In the genomic region with DNA sequence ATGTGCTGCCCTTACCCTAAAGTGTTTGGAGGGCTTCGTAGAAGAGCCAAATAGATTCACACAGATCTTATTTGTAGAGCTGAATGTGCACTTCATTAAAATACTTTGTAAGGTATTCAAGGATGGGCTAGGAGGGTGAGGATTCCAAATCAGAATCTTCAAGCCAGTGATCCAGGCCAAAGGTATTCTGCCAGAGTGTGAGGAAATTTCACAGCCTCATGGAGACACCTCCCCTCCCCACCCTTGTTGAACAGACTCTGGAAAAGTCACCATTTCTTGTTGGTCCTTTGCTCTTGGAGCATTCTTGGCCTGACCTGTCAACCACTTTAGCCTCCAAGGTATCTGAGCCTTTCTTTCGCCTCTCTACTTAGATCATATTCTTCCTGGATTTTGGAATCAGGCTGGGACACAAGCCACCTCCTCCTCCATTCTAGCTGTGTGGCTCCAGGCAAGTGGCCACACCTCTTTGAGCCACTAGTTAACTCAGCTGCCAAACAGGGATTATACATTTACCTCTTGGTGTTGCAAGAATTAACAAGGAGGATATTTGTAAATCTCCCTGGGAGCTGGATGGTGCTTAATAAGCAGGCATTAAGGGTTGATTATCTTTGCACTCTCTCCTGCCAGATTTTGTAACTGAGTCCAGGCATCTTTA, we compare ENCODE assay signal across 22 cellular contexts.
DNase-seq lines count a peak whose midpoint lies in the region; ATAC-seq and TF ChIP-seq lines count a peak whose summit lies in the region.
"Had no signal": no experiment of that assay in that cellular context is flagged by ENCODE, and none has a peak within 500 bp of the region (broad histone marks: within the 10 kb centered on the region; RNA-seq: fewer than 3 reads in every experiment).

No MANE protein-coding gene starts in this region.

- no peak overlapping the region for H3K18ac ChIP-seq in neuronal stem cell (ENCODE audit: low read length)

- H3K4ac ChIP-seq in neuronal stem cell (ENCODE audit: low read length): no peak overlapping the region

- no peak overlapping the region for H2BK5ac ChIP-seq in neuronal stem cell (ENCODE audit: low read length)

- DNase-seq in A673 (ENCODE audit: low spot score) (peak; percentile 9), HuH-7.5 (ENCODE audit: low spot score) (peak; percentile 46), kidney glomerular epithelial cell (lab: John Stamatoyannopoulos, UW) (peak; percentile 22), neuronal stem cell (ENCODE audit: low spot score) (no peak), vagina (ENCODE audit: extremely low spot score in 2 of 2) (no peak), NCI-H2196 (lab: John Stamatoyannopoulos, UW; ENCODE audit: unreplicated experiment) (no peak)
- no peak for DNase-seq in activated T-helper 2 cell treated with anti-CD3 and anti-CD28 coated beads, Interferon-gamma antibody, Interleukin-2, Interleukin-4, amounts not matched to agents 10 μg/mL and 5 μg/mL and 100 μg/mL, durations not matched to agents 14 hours and 24 hours and 36 hours (ENCODE audit: low spot score)
- DNase-seq: activated CD4-positive, CD25-positive, alpha-beta regulatory T cell; activated T-cell treated with anti-CD3 and anti-CD28 coated beads, Interleukin-2, amount 50 U/mL, for 72 hours; CD8-positive, alpha-beta T cell; NCI-H2081 treated with DMSO at 0.1 percent for 48 hours; NCI-H526 treated with DMSO at 0.1 percent for 48 hours; psoas muscle; SIG-M5; stimulated activated CD4-positive, alpha-beta T cell treated with anti-CD3 and anti-CD28 coated beads, Interleukin-15, amount 100 ng/mL, for 24 hours had no signal

- no peaks in the 10 kb centered on the region for H3K36me3 ChIP-seq in A673 (ENCODE audit: insufficient read depth, low read length, poor library complexity, severe bottlenecking)
- H3K36me3 ChIP-seq in neuronal stem cell (replicated peaks in 1 of 2; ENCODE audit: control insufficient read depth in 2 of 2, insufficient read depth in 2 of 2, low read length in 2 of 2): no peaks in the 10 kb centered on the region
- H3K36me3 ChIP-seq in vagina: no peaks in the 10 kb centered on the region
- H3K36me3 ChIP-seq: tibial nerve had no signal

- H3K27me3 Mint-ChIP-seq in activated T-helper 2 cell treated with anti-CD3 and anti-CD28 coated beads, Interferon-gamma antibody, Interleukin-2, Interleukin-4, amounts not matched to agents 10 μg/mL and 5 μg/mL and 100 μg/mL, durations not matched to agents 14 hours and 24 hours and 36 hours (ENCODE audit: low read depth): no peaks in the 10 kb centered on the region
- H3K27me3 Mint-ChIP-seq: activated naive CD8-positive, alpha-beta T cell; stimulated activated memory B cell treated with anti-CD40 and anti-IgM and Interleukin-4, amounts not matched to agents 10 μg/mL and 1 μg/mL and 100 μg/mL, for 72 hours had no signal

- POLR2A ChIA-PET in A673 (lab: Charles Lee; ENCODE audit: low non-redundant PET): no interaction called here

- no peak overlapping the region for H3K14ac ChIP-seq in neuronal stem cell (ENCODE audit: low read length)

- intact Hi-C loops in A673 (cut with micrococcal nuclease; ENCODE audit: unreplicated experiment) (no loop called here), vagina (cut with DNase I) (no loop called here)
- intact Hi-C loops in activated T-helper 2 cell treated with anti-CD3 and anti-CD28 coated beads, Interferon-gamma antibody, Interleukin-2, Interleukin-4, amounts not matched to agents 10 μg/mL and 5 μg/mL and 100 μg/mL, durations not matched to agents 14 hours and 24 hours and 36 hours (cut with micrococcal nuclease): no loop called here

- H3K4me1 ChIP-seq in A673 (ENCODE audit: insufficient read depth, low read length, poor library complexity, severe bottlenecking) (no peaks in the 10 kb centered on the region), neuronal stem cell (ENCODE audit: control insufficient read depth in 2 of 2, insufficient read depth in 1 of 2, low read depth in 1 of 2, low read length in 2 of 2) (peaks cover 7 to 16% of the 10 kb centered on the region in 2 donors), vagina (peaks cover 24% of the 10 kb centered on the region)
- H3K4me1 ChIP-seq: psoas muscle had no signal

- H2BK120ac ChIP-seq in neuronal stem cell (ENCODE audit: low read depth, low read length): no peak overlapping the region

- no peak overlapping the region for H3K4me3 Mint-ChIP-seq in activated T-helper 2 cell treated with anti-CD3 and anti-CD28 coated beads, Interferon-gamma antibody, Interleukin-2, Interleukin-4, amounts not matched to agents 10 μg/mL and 5 μg/mL and 100 μg/mL, durations not matched to agents 14 hours and 24 hours and 36 hours (ENCODE audit: low read depth)
- H3K4me3 Mint-ChIP-seq: activated naive CD8-positive, alpha-beta T cell; activated T-cell treated with anti-CD3 and anti-CD28 coated beads, Interleukin-2, amount 50 U/mL, for 72 hours; CD8-positive, alpha-beta T cell; natural killer cell treated with Interleukin-12 subunit alpha and Interleukin-12 subunit beta and Interleukin-15 and Interleukin-18, amount 100 ng/mL, for 72 hours; stimulated activated memory B cell treated with anti-CD40 and anti-IgM and Interleukin-4, amounts not matched to agents 10 μg/mL and 1 μg/mL and 100 μg/mL, for 72 hours had no signal

- no peak overlapping the region for H4K91ac ChIP-seq in neuronal stem cell (ENCODE audit: low read depth, low read length, poor library complexity)

- H3K9me3 Mint-ChIP-seq in activated T-helper 2 cell treated with anti-CD3 and anti-CD28 coated beads, Interferon-gamma antibody, Interleukin-2, Interleukin-4, amounts not matched to agents 10 μg/mL and 5 μg/mL and 100 μg/mL, durations not matched to agents 14 hours and 24 hours and 36 hours: no peaks in the 10 kb centered on the region
- H3K9me3 Mint-ChIP-seq: natural killer cell treated with Interleukin-12 subunit alpha and Interleukin-12 subunit beta and Interleukin-15 and Interleukin-18, amount 100 ng/mL, for 72 hours; stimulated activated memory B cell treated with anti-CD40 and anti-IgM and Interleukin-4, amounts not matched to agents 10 μg/mL and 1 μg/mL and 100 μg/mL, for 72 hours had no signal

- no peak overlapping the region for H3K4me3 ChIP-seq in A673 (ENCODE audit: low read depth, low read length, poor library complexity, severe bottlenecking)
- no peak overlapping the region for H3K4me3 ChIP-seq in neuronal stem cell (ENCODE audit: low read length in 2 of 2)
- no peak overlapping the region for H3K4me3 ChIP-seq in vagina
- H3K4me3 ChIP-seq: K562, psoas muscle, tibial nerve had no signal

- TF ChIP-seq POLR2A in vagina (IDR thresholded peaks at IDR 0.05): no peak

- no peaks in the 10 kb centered on the region for H3K27me3 ChIP-seq in A673 (replicated peaks; ENCODE audit: insufficient read depth, low read depth, low read length, poor library complexity)
- H3K27me3 ChIP-seq in neuronal stem cell (ENCODE audit: control insufficient read depth in 3 of 3, insufficient read depth in 3 of 3, low read depth in 1 of 3, low read length in 3 of 3): no peaks in the 10 kb centered on the region
- no peaks in the 10 kb centered on the region for H3K27me3 ChIP-seq in vagina
- H3K27me3 ChIP-seq: tibial nerve had no signal

- TF ChIP-seq CTCF in A673 (conservative IDR thresholded peaks at IDR 0.05; ENCODE audit: low read depth, low read length) (no peak), vagina (IDR thresholded peaks at IDR 0.05) (no peak)

- H2AFZ ChIP-seq in neuronal stem cell (ENCODE audit: low read length): peak overlapping the region; percentile 32

- H3K4me2 ChIP-seq in neuronal stem cell (ENCODE audit: insufficient read depth, low read length, poor library complexity, severe bottlenecking): no peak overlapping the region

- H3K79me1 ChIP-seq in neuronal stem cell (ENCODE audit: low read depth, low read length): no peaks in the 10 kb centered on the region

- no peaks in the 10 kb centered on the region for H3K4me1 Mint-ChIP-seq in activated T-helper 2 cell treated with anti-CD3 and anti-CD28 coated beads, Interferon-gamma antibody, Interleukin-2, Interleukin-4, amounts not matched to agents 10 μg/mL and 5 μg/mL and 100 μg/mL, durations not matched to agents 14 hours and 24 hours and 36 hours (ENCODE audit: low read depth)
- H3K4me1 Mint-ChIP-seq: stimulated activated memory B cell treated with anti-CD40 and anti-IgM and Interleukin-4, amounts not matched to agents 10 μg/mL and 1 μg/mL and 100 μg/mL, for 72 hours had no signal

- H3K9me3 ChIP-seq in A673 (ENCODE audit: low read depth, low read length, poor library complexity, severe bottlenecking) (peaks cover 11% of the 10 kb centered on the region), neuronal stem cell (replicated peaks in 1 of 2; ENCODE audit: control insufficient read depth in 2 of 2, insufficient read depth in 1 of 2, low read depth in 1 of 2, low read length in 2 of 2) (no peaks in the 10 kb centered on the region), vagina (no peaks in the 10 kb centered on the region)
- H3K9me3 ChIP-seq: psoas muscle, tibial nerve had no signal

- CTCF ChIA-PET in A673 (lab: Charles Lee): no interaction called here

- WGBS in neuronal stem cell (ENCODE audit: extremely low coverage in 2 of 2, insufficient read length in 2 of 2, insufficient replicate concordance in 1 of 2), 2 donors: no CpG with 5 or more reads among the region's 2 CpGs

- H3K9ac ChIP-seq in neuronal stem cell (ENCODE audit: low read depth, low read length, poor library complexity): no peak overlapping the region

- H2BK12ac ChIP-seq in neuronal stem cell (ENCODE audit: low read length): no peak overlapping the region

- no peak overlapping the region for H4K8ac ChIP-seq in neuronal stem cell (ENCODE audit: low read depth, low read length)

- no peak overlapping the region for H3K27ac Mint-ChIP-seq in activated T-helper 2 cell treated with anti-CD3 and anti-CD28 coated beads, Interferon-gamma antibody, Interleukin-2, Interleukin-4, amounts not matched to agents 10 μg/mL and 5 μg/mL and 100 μg/mL, durations not matched to agents 14 hours and 24 hours and 36 hours
- H3K27ac Mint-ChIP-seq: activated naive CD8-positive, alpha-beta T cell; activated T-cell treated with anti-CD3 and anti-CD28 coated beads, Interleukin-2, amount 50 U/mL, for 72 hours; CD8-positive, alpha-beta T cell; natural killer cell treated with Interleukin-12 subunit alpha and Interleukin-12 subunit beta and Interleukin-15 and Interleukin-18, amount 100 ng/mL, for 72 hours; stimulated activated memory B cell treated with anti-CD40 and anti-IgM and Interleukin-4, amounts not matched to agents 10 μg/mL and 1 μg/mL and 100 μg/mL, for 72 hours had no signal

- ATAC-seq in GM19324 (IDR thresholded peaks at IDR 0.05; ENCODE audit: low FRiP score, unreplicated experiment): no peak
- ATAC-seq: activated T-cell treated with anti-CD3 and anti-CD28 coated beads, Interleukin-2, amount 50 U/mL, for 72 hours; CD8-positive, alpha-beta T cell; K562; natural killer cell treated with Interleukin-12 subunit alpha and Interleukin-12 subunit beta and Interleukin-15 and Interleukin-18, amount 100 ng/mL, for 72 hours; psoas muscle; stimulated activated memory B cell treated with anti-CD40 and anti-IgM and Interleukin-4, amounts not matched to agents 10 μg/mL and 1 μg/mL and 100 μg/mL, for 72 hours had no signal

- H2BK15ac ChIP-seq in neuronal stem cell (ENCODE audit: low read length): no peak overlapping the region

- H3K27ac ChIP-seq in A673 (ENCODE audit: low read depth, low read length, poor library complexity, severe bottlenecking) (no peak overlapping the region), neuronal stem cell (replicated peaks; ENCODE audit: low read length) (no peak overlapping the region), vagina (no peak overlapping the region)
- H3K27ac ChIP-seq: psoas muscle, tibial nerve had no signal

- no peak overlapping the region for H3K23ac ChIP-seq in neuronal stem cell (ENCODE audit: low read depth, low read length, poor library complexity)

- no peaks in the 10 kb centered on the region for H3K36me3 Mint-ChIP-seq in activated T-helper 2 cell treated with anti-CD3 and anti-CD28 coated beads, Interferon-gamma antibody, Interleukin-2, Interleukin-4, amounts not matched to agents 10 μg/mL and 5 μg/mL and 100 μg/mL, durations not matched to agents 14 hours and 24 hours and 36 hours (ENCODE audit: low read depth)
- H3K36me3 Mint-ChIP-seq: brain; CD8-positive, alpha-beta T cell; natural killer cell treated with Interleukin-12 subunit alpha and Interleukin-12 subunit beta and Interleukin-15 and Interleukin-18, amount 100 ng/mL, for 72 hours had no signal

- no TSS peak for BruUV-seq in A673 (replicated peaks; lab: Mats Ljungman, UMichigan)

- no peak overlapping the region for H2AK5ac ChIP-seq in neuronal stem cell (ENCODE audit: low read depth, low read length)

Comparison
In these comparisons a context has a peak if more than half of its experiments do, and no peak if none do; other contexts are left out.
1. DNase-seq: peak in A673 (single experiment), HuH-7.5 (single experiment) and kidney glomerular epithelial cell (single experiment); none in neuronal stem cell (single experiment), vagina (0 of 2), NCI-H2196 (single experiment) and activated T-helper 2 cell treated with anti-CD3 and anti-CD28 coated beads, Interferon-gamma antibody, Interleukin-2, Interleukin-4, amounts not matched to agents 10 μg/mL and 5 μg/mL and 100 μg/mL, durations not matched to agents 14 hours and 24 hours and 36 hours (single experiment).